1 cellular context compared by ENCODE assay signal in the genomic region with DNA sequence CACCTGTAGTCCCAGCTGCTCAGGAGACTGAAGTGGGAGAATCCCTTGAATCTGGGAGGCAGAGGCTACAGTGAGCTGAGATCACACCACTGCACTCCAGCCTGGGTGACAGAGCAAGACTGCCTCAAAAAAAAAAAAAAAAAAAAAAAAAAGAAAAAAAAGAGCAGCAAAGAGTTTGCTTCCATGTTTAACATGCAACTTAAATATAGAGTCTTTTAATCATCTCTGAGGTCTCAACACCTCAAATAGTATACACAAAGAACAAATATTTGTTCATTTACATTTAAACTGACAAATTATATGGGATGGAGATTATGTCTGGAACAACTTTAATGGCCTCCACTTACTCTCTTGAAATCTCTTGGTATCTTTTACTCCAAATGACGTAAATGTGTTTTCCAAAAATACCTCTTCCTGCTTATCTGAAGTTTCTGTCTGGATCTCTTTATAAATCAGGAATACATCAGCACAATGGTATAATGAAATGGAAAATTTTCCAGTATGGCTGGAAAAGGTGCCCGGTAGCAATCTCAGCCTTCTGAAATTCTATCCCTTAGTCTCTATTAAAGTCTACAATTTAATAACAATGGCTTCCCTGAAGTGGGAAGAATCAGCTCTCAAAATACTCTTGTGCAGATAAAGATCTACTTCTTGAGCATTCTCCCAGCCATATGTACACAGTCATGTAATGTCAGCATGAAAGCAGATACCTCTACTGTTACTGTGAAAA.
TF ChIP-seq lines count a peak whose summit lies in the region.

No MANE protein-coding gene starts in this region.

TF ChIP-seq in HEK293, 187 proteins besides CTCF, POLR2A, EP300 and RAD21 (continued from another document):
- TF ChIP-seq, protein P1, sequence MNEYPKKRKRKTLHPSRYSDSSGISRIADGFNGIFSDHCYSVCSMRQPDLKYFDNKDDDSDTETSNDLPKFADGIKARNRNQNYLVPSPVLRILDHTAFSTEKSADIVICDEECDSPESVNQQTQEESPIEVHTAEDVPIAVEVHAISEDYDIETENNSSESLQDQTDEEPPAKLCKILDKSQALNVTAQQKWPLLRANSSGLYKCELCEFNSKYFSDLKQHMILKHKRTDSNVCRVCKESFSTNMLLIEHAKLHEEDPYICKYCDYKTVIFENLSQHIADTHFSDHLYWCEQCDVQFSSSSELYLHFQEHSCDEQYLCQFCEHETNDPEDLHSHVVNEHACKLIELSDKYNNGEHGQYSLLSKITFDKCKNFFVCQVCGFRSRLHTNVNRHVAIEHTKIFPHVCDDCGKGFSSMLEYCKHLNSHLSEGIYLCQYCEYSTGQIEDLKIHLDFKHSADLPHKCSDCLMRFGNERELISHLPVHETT (tag by site-specific recombination; IDR thresholded peaks at IDR 0.05): 0 out of 2 replicates have a peak, but pooled peaks have one; percentile 47
- TF ChIP-seq WT1 (tag by site-specific recombination; IDR thresholded peaks at IDR 0.05): peak; percentile 69
- TF ChIP-seq ZNF24 (tag by site-specific recombination; IDR thresholded peaks at IDR 0.05): peak; percentile 46; the same call in 1 of the 2 replicates
- peak; percentile 19; the same call in 1 of the 2 replicates for TF ChIP-seq GLIS1 (tag by site-specific recombination; IDR thresholded peaks at IDR 0.05)
